In the genomic region with DNA sequence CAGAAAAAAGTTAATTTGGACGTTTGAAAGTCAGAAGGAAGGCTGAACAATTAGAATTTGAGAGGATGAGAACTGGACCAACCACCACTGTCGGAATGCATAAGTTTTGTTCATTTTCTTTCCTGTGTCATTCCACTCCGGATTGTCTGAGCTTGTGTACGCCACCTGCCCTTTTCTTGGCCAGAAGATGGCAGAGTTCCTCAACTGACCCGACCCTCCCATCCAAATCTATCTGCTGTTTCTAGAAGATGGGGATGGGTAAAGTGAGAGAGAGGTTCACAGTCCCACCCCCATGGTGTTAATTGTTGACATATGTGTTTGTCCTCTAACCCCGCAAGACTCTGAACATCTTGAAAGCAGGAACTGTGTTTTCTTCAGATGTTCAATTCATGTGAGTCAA, we compare ENCODE assay signal across 9 cellular contexts.
DNase-seq lines count a peak whose midpoint lies in the region; ATAC-seq and TF ChIP-seq lines count a peak whose summit lies in the region.
"Had no signal": no experiment of that assay in that cellular context is flagged by ENCODE, and none has a peak within 500 bp of the region (broad histone marks: within the 10 kb centered on the region; RNA-seq: fewer than 3 reads in every experiment).

No MANE protein-coding gene starts in this region.

- CTCF ChIA-PET in Panc1 (lab: Charles Lee), result no interaction called here

- no peak overlapping the region for H3K27ac ChIP-seq in CD4-positive, CD25-positive, alpha-beta regulatory T cell (ENCODE audit: insufficient read depth, low read length, poor library complexity, severe bottlenecking)
- H3K27ac ChIP-seq in Panc1 (ENCODE audit: low read length), result no peak overlapping the region
- no peak overlapping the region for H3K27ac ChIP-seq in heart left ventricle
- H3K27ac ChIP-seq: uterus had no signal

- 0 out of 3 replicates have a peak, but pooled peaks have one; percentile 20 for TF ChIP-seq CTCF in GM12872 (IDR thresholded peaks at IDR 0.05; ENCODE audit: insufficient read depth, low read depth, low read length)
- peak; percentile 37 for TF ChIP-seq CTCF in Panc1 (IDR thresholded peaks at IDR 0.05)
- TF ChIP-seq CTCF in heart left ventricle (IDR thresholded peaks at IDR 0.05), result peak in 2 of 12 donors; percentile 10

- no peak for TF ChIP-seq POLR2A in heart left ventricle (IDR thresholded peaks at IDR 0.05)

- peak in 2 of 3 donors; percentile 12 to 26 for DNase-seq in CD4-positive, CD25-positive, alpha-beta regulatory T cell
- DNase-seq in Panc1 (ENCODE audit: low read depth, low spot score) (peak; percentile 4), iPS DF 4.7 (ENCODE audit: extremely low read depth, low spot score) (peak; percentile 5), NCI-H2029 treated with DMSO at 0.1 percent for 48 hours (lab: John Stamatoyannopoulos, UW) (no peak), heart left ventricle (no peak)
- DNase-seq: uterus had no signal

- 20 to 31% (median 24%) methylated on average over 6 of the region's 6 CpGs for WGBS in heart left ventricle, 4 donors

- peaks cover 17% of the 10 kb centered on the region for H3K27me3 Mint-ChIP-seq in CD4-positive, CD25-positive, alpha-beta regulatory T cell

- in situ Hi-C loops in Panc1 (cut with HindIII; ENCODE audit: low pct_unique_long_range_greater_than_20kb, low sequenced_read_pairs), result no loop called here

- no peak for ATAC-seq in CD4-positive, CD25-positive, alpha-beta regulatory T cell (ENCODE audit: low read depth in 2 of 2)
- ATAC-seq in Panc1 (no peak), HG02610 (IDR thresholded peaks at IDR 0.05; ENCODE audit: unreplicated experiment) (no peak), HG03442 (IDR thresholded peaks at IDR 0.05; ENCODE audit: unreplicated experiment) (no peak), heart left ventricle (no peak)

- H3K9me3 Mint-ChIP-seq in CD4-positive, CD25-positive, alpha-beta regulatory T cell, result peaks cover 0 to 2% (median 0%) of the 10 kb centered on the region in 7 donors

- H3K4me1 Mint-ChIP-seq in CD4-positive, CD25-positive, alpha-beta regulatory T cell, result peaks cover 0 to 9% (median 5%) of the 10 kb centered on the region in 4 donors

- BruUV-seq in Panc1 (replicated peaks; lab: Mats Ljungman, UMichigan), result no TSS peak

- POLR2A ChIA-PET in Panc1 (lab: Charles Lee), result no interaction called here

- no peak overlapping the region for H3K4me3 ChIP-seq in CD4-positive, CD25-positive, alpha-beta regulatory T cell (ENCODE audit: low read depth, low read length)
- no peak overlapping the region for H3K4me3 ChIP-seq in Panc1 (ENCODE audit: low read depth in 2 of 2, low read length in 2 of 2)
- H3K4me3 ChIP-seq in heart left ventricle, result no peak overlapping the region
- H3K4me3 ChIP-seq: uterus had no signal

- no peaks in the 10 kb centered on the region for H3K4me1 ChIP-seq in CD4-positive, CD25-positive, alpha-beta regulatory T cell (ENCODE audit: control insufficient read depth, insufficient read depth, low read length, poor library complexity, severe bottlenecking)
- H3K4me1 ChIP-seq in Panc1 (ENCODE audit: control insufficient read depth, insufficient read depth, low read length) (no peaks in the 10 kb centered on the region), heart left ventricle (no peaks in the 10 kb centered on the region)
- H3K4me1 ChIP-seq: uterus had no signal

- H3K27me3 ChIP-seq in CD4-positive, CD25-positive, alpha-beta regulatory T cell (ENCODE audit: control insufficient read depth, insufficient read depth, low read length), result peaks cover 2% of the 10 kb centered on the region
- H3K27me3 ChIP-seq in Panc1 (ENCODE audit: control insufficient read depth, insufficient read depth, low read length) (no peaks in the 10 kb centered on the region; the same call in 1 of the 2 replicates), heart left ventricle (no peaks in the 10 kb centered on the region)
- H3K27me3 ChIP-seq: uterus had no signal

- peak overlapping the region in 1 of 3 donors; percentile 67 for H3K27ac Mint-ChIP-seq in CD4-positive, CD25-positive, alpha-beta regulatory T cell

- no peaks in the 10 kb centered on the region for H3K36me3 Mint-ChIP-seq in CD4-positive, CD25-positive, alpha-beta regulatory T cell

- no peaks in the 10 kb centered on the region for H3K36me3 ChIP-seq in CD4-positive, CD25-positive, alpha-beta regulatory T cell (ENCODE audit: control insufficient read depth, insufficient read depth, low read length)
- H3K36me3 ChIP-seq in Panc1 (ENCODE audit: control insufficient read depth, insufficient read depth, low read length), result no peaks in the 10 kb centered on the region
- no peaks in the 10 kb centered on the region for H3K36me3 ChIP-seq in heart left ventricle
- H3K36me3 ChIP-seq: uterus had no signal

- intact Hi-C loops in Panc1 (cut with micrococcal nuclease; ENCODE audit: unreplicated experiment) (no loop called here), heart left ventricle (cut with DNase I) (no loop called here)

- H3K9me3 ChIP-seq in CD4-positive, CD25-positive, alpha-beta regulatory T cell (ENCODE audit: control insufficient read depth in 2 of 2, low read length in 2 of 2), result no peaks in the 10 kb centered on the region
- H3K9me3 ChIP-seq in Panc1 (ENCODE audit: control insufficient read depth, insufficient read depth, low read depth, low read length) (no peaks in the 10 kb centered on the region), heart left ventricle (no peaks in the 10 kb centered on the region)
- H3K9me3 ChIP-seq: uterus had no signal

- H3K4me3 Mint-ChIP-seq in CD4-positive, CD25-positive, alpha-beta regulatory T cell, result no peak overlapping the region

Comparison
In these comparisons a context has a peak if more than half of its experiments do, and no peak if none do; other contexts are left out.
1. DNase-seq: peak in CD4-positive, CD25-positive, alpha-beta regulatory T cell (2 of 3), Panc1 (single experiment) and iPS DF 4.7 (single experiment); none in NCI-H2029 treated with DMSO at 0.1 percent for 48 hours (single experiment) and heart left ventricle (0 of 5).